Comparison of ENCODE assay signal across 8 cellular contexts in genomic region chr1:36252482-36252824, GRCh38. TPM values are rescaled to one million over a fixed set of nuclear protein-coding genes. Genes with fewer than 3 reads are reported as not detected.
DNase-seq lines count a peak whose midpoint lies in the region; ATAC-seq, FAIRE-seq and TF ChIP-seq lines count a peak whose summit lies in the region.
"Not testable (repeated sequence)": the region's sequence is repeated elsewhere in the genome, so short reads cannot be mapped to it uniquely, and the experiment has no call there.

No MANE protein-coding gene starts in this region.

- peaks cover 62% of the 10 kb centered on the region for H3K4me1 ChIP-seq in Karpas-422 (ENCODE audit: low read length)
- peaks cover 30% of the 10 kb centered on the region for H3K4me1 ChIP-seq in astrocyte (ENCODE audit: insufficient read depth, low read length)
- peaks cover 14% of the 10 kb centered on the region for H3K4me1 ChIP-seq in fibroblast of lung (ENCODE audit: control insufficient read depth, extremely low read depth, insufficient read depth, low read length)
- H3K4me1 ChIP-seq in right lobe of liver = peaks cover 0 to 77% (median 29%) of the 10 kb centered on the region in 4 donors
- H3K4me1 ChIP-seq in gastrocnemius medialis = peaks cover 91 to 93% of the 10 kb centered on the region in 2 donors
- peaks cover 76% of the 10 kb centered on the region for H3K4me1 ChIP-seq in suprapubic skin

- H3K79me2 ChIP-seq in Karpas-422 (ENCODE audit: low read length) = peaks cover 95% of the 10 kb centered on the region
- peaks cover 91% of the 10 kb centered on the region for H3K79me2 ChIP-seq in SU-DHL-6 (ENCODE audit: insufficient read depth, low read length)
- H3K79me2 ChIP-seq in astrocyte (ENCODE audit: insufficient read depth, low read length) = peaks cover 98% of the 10 kb centered on the region
- peaks cover 94% of the 10 kb centered on the region for H3K79me2 ChIP-seq in fibroblast of lung (ENCODE audit: control insufficient read depth, insufficient read depth, low read length)

- not testable (repeated sequence) for H4K20me1 ChIP-seq in Karpas-422 (ENCODE audit: insufficient read depth, low read depth, low read length); SU-DHL-6 (ENCODE audit: low read depth, low read length)
- H4K20me1 ChIP-seq in astrocyte (ENCODE audit: insufficient read depth, low read length) (peaks cover 91% of the 10 kb centered on the region), fibroblast of lung (ENCODE audit: control insufficient read depth, extremely low read depth, insufficient read depth, low read length) (peaks cover 11% of the 10 kb centered on the region)

- not testable (repeated sequence) for H3K4me2 ChIP-seq in Karpas-422 (ENCODE audit: low read depth, low read length, poor library complexity, severe bottlenecking); astrocyte (ENCODE audit: low read length)
- H3K4me2 ChIP-seq in SU-DHL-6 (ENCODE audit: low read depth, low read length, poor library complexity, severe bottlenecking) (peak overlapping the region; percentile 15), fibroblast of lung (ENCODE audit: extremely low read depth, insufficient read depth, low read length) (peak overlapping the region; percentile 40)

- not testable (repeated sequence) for TF ChIP-seq POLR2A in right lobe of liver (IDR thresholded peaks at IDR 0.05); gastrocnemius medialis (IDR thresholded peaks at IDR 0.05); suprapubic skin (IDR thresholded peaks at IDR 0.05)

- H3K4me3 Mint-ChIP-seq in astrocyte (ENCODE audit: unreplicated experiment) = not testable (repeated sequence)

- TF ChIP-seq CTCF in C4-2B (conservative IDR thresholded peaks at IDR 0.05); SU-DHL-6 (IDR thresholded peaks at IDR 0.05; ENCODE audit: insufficient read depth, low read length, poor library complexity, severe bottlenecking); astrocyte (IDR thresholded peaks at IDR 0.05; ENCODE audit: insufficient read depth, low read depth, low read length); fibroblast of lung (conservative IDR thresholded peaks at IDR 0.05 in 1 of 2, IDR thresholded peaks at IDR 0.05 in 1 of 2; ENCODE audit: low read depth in 1 of 2, low read length in 2 of 2); right lobe of liver (IDR thresholded peaks at IDR 0.05); gastrocnemius medialis (IDR thresholded peaks at IDR 0.05 in 4 of 5, conservative IDR thresholded peaks at IDR 0.05 in 1 of 5); suprapubic skin (IDR thresholded peaks at IDR 0.05): not testable (repeated sequence)

- not testable (repeated sequence) for H3K36me3 ChIP-seq in Karpas-422 (ENCODE audit: insufficient read depth, low read length); SU-DHL-6 (ENCODE audit: low read length); astrocyte (ENCODE audit: insufficient read depth, low read length); fibroblast of lung (ENCODE audit: control insufficient read depth, insufficient read depth, low read length); right lobe of liver; gastrocnemius medialis; suprapubic skin

- not testable (repeated sequence) for H3K4me3 ChIP-seq in Karpas-422 (ENCODE audit: low read length); SU-DHL-6 (ENCODE audit: insufficient read depth, low read length, poor library complexity, severe bottlenecking); astrocyte (ENCODE audit: insufficient read depth, low read depth, low read length); fibroblast of lung (replicated peaks in 1 of 4; ENCODE audit: control extremely low read depth in 1 of 4, insufficient read depth in 1 of 4, low read depth in 3 of 4, low read length in 4 of 4); right lobe of liver; gastrocnemius medialis; suprapubic skin

- H3K9me3 Mint-ChIP-seq in astrocyte (ENCODE audit: unreplicated experiment) = not testable (repeated sequence)

- not testable (repeated sequence) for DNase-seq in Karpas-422; astrocyte (ENCODE audit: low read depth); fibroblast of lung (ENCODE audit: low read depth in 2 of 2); suprapubic skin (ENCODE audit: low spot score in 2 of 2)
- DNase-seq in right lobe of liver = peak in 2 of 3 donors; percentile 83
- DNase-seq in gastrocnemius medialis = peak in 1 of 2 donors; percentile 69

- not testable (repeated sequence) for H3K9me2 ChIP-seq in Karpas-422 (replicated peaks; ENCODE audit: insufficient read depth, low read length); SU-DHL-6 (replicated peaks; ENCODE audit: insufficient read depth, low read length)

- FAIRE-seq in astrocyte (lab: Jason Lieb, UNC) = not testable (repeated sequence)

- H3K27ac Mint-ChIP-seq in astrocyte (ENCODE audit: unreplicated experiment) = not testable (repeated sequence)

- not testable (repeated sequence) for TF ChIP-seq EP300 in suprapubic skin (IDR thresholded peaks at IDR 0.05)

- ATAC-seq in right lobe of liver = peak in 3 of 4 donors; percentile 64 to 76 (median 74)
- not testable (repeated sequence) for ATAC-seq in gastrocnemius medialis

- not testable (repeated sequence) for H3K27me3 ChIP-seq in Karpas-422 (ENCODE audit: low read length); SU-DHL-6 (ENCODE audit: low read length); astrocyte (ENCODE audit: insufficient read depth, low read length); fibroblast of lung (ENCODE audit: control insufficient read depth, insufficient read depth, low read length); right lobe of liver; gastrocnemius medialis; suprapubic skin

- H3K9ac ChIP-seq in Karpas-422 (ENCODE audit: low read length); SU-DHL-6 (ENCODE audit: low read length); astrocyte (ENCODE audit: low read length); fibroblast of lung (ENCODE audit: insufficient read depth, low read length): not testable (repeated sequence)

- 29% methylated on average over 6 of the region's 6 CpGs for WGBS in right lobe of liver (ENCODE audit: insufficient coverage, low coverage, low lambda C conversion rate, missing lambda C conversion rate)
- 84% methylated on average over 6 of the region's 6 CpGs for WGBS in suprapubic skin

- not testable (repeated sequence) for H2AFZ ChIP-seq in Karpas-422 (ENCODE audit: low read length); SU-DHL-6 (ENCODE audit: low read depth, low read length, severe bottlenecking); astrocyte (ENCODE audit: low read depth, low read length); fibroblast of lung (ENCODE audit: low read length)

- peaks cover 44% of the 10 kb centered on the region for H3F3A ChIP-seq in SU-DHL-6 (ENCODE audit: insufficient read depth)

- peaks cover 44% of the 10 kb centered on the region for H3K4me1 Mint-ChIP-seq in astrocyte (ENCODE audit: low read depth, unreplicated experiment)

- not testable (repeated sequence) for H3K27me3 Mint-ChIP-seq in astrocyte (ENCODE audit: low read depth, unreplicated experiment)

- not testable (repeated sequence) for H3K9me3 ChIP-seq in Karpas-422 (ENCODE audit: low read length); SU-DHL-6 (ENCODE audit: insufficient read depth, low read length); astrocyte (ENCODE audit: insufficient read depth, low read depth, low read length); fibroblast of lung (ENCODE audit: control insufficient read depth, insufficient read depth, low read depth, low read length); right lobe of liver; gastrocnemius medialis; suprapubic skin

- H3K27ac ChIP-seq in C4-2B (peak overlapping the region; percentile 44), Karpas-422 (ENCODE audit: low read length) (peak overlapping the region; percentile 92; the same call in 1 of the 2 replicates), SU-DHL-6 (ENCODE audit: low read depth, low read length) (peak overlapping the region; percentile 14; the same call in 1 of the 2 replicates), astrocyte (ENCODE audit: low read depth, low read length) (peak overlapping the region; percentile 14), fibroblast of lung (ENCODE audit: insufficient read depth, low read length) (peak overlapping the region; percentile 54), right lobe of liver (peak overlapping the region in 1 of 3 donors; percentile 54), gastrocnemius medialis (peak overlapping the region; percentile 89 to 99 (median 93)), suprapubic skin (peak overlapping the region; percentile 41)

- in situ Hi-C loops in gastrocnemius medialis (cut with MboI; ENCODE audit: low sequenced_read_pairs in 4 of 4) = not testable (repeated sequence)

- intact Hi-C loops in right lobe of liver (cut with DNase I); gastrocnemius medialis (cut with DNase I; ENCODE audit: low total_unique reads): not testable (repeated sequence)

- peaks cover 14% of the 10 kb centered on the region for H3K36me3 Mint-ChIP-seq in astrocyte (ENCODE audit: low read depth, unreplicated experiment)

RNA-seq across cellular contexts. Expression of gene THRAP3, which starts 28.2 kb away (rescaled TPM):
- total RNA-seq in Karpas-422 (2014; rRNA removed; shearing (Covaris generic); ENCODE audit: low replicate concordance) = 47.0 and 56.2 TPM in 2 replicates
- total RNA-seq in astrocyte (109 and 110 TPM in 2 replicates), fibroblast of lung (67.5 and 92.5 TPM in 2 replicates), right lobe of liver (10 to 100 TPM; 33.7 to 53.6 (median 40.7) TPM), gastrocnemius medialis (100 to 1,000 TPM in 3 of 4 donors, 10 to 100 TPM in 1; 88.2 to 174 (median 146) TPM), suprapubic skin (10 to 100 TPM; 73.3 to 93.3 (median 78.2) TPM)
- 96.4 and 97.5 TPM in 2 replicates for polyA plus RNA-seq in fibroblast of lung
- 69.5 and 80.1 TPM in 2 replicates for polyA plus RNA-seq in fibroblast of lung (2012)
- 46.3 and 51.7 TPM in 2 replicates for polyA minus RNA-seq in fibroblast of lung (ENCODE audit: low replicate concordance)

RNA-seq across cellular contexts. Expression of gene SH3D21, which starts 53.7 kb away (rescaled TPM):
- total RNA-seq in Karpas-422 (2014; rRNA removed; shearing (Covaris generic); ENCODE audit: low replicate concordance) = 8.2 and 16.4 TPM in 2 replicates
- total RNA-seq in astrocyte = 13.6 and 16.3 TPM in 2 replicates
- 2.8 and 3.3 TPM in 2 replicates for total RNA-seq in fibroblast of lung
- 1.1 and 1.9 TPM in 2 replicates for polyA plus RNA-seq in fibroblast of lung
- 2.0 and 3.7 TPM in 2 replicates for polyA plus RNA-seq in fibroblast of lung (2012)
- polyA minus RNA-seq in fibroblast of lung (ENCODE audit: low replicate concordance) = 1.3 and 1.7 TPM in 2 replicates
- total RNA-seq in right lobe of liver = 1 to 10 TPM in 4 of 6 experiments, under 1 TPM in 2; 0.50 to 5.1 (median 1.2) TPM
- total RNA-seq in gastrocnemius medialis = 1 to 10 TPM in 1 of 4 donors, under 1 TPM in 3; 0.10 to 1.4 (median 0.46) TPM
- total RNA-seq in suprapubic skin = 10 to 100 TPM in 3 of 4 donors, 1 to 10 TPM in 1; 6.0 to 26.6 (median 16.0) TPM
